Comparison of ENCODE assay signal across 25 cellular contexts in the genomic region with DNA sequence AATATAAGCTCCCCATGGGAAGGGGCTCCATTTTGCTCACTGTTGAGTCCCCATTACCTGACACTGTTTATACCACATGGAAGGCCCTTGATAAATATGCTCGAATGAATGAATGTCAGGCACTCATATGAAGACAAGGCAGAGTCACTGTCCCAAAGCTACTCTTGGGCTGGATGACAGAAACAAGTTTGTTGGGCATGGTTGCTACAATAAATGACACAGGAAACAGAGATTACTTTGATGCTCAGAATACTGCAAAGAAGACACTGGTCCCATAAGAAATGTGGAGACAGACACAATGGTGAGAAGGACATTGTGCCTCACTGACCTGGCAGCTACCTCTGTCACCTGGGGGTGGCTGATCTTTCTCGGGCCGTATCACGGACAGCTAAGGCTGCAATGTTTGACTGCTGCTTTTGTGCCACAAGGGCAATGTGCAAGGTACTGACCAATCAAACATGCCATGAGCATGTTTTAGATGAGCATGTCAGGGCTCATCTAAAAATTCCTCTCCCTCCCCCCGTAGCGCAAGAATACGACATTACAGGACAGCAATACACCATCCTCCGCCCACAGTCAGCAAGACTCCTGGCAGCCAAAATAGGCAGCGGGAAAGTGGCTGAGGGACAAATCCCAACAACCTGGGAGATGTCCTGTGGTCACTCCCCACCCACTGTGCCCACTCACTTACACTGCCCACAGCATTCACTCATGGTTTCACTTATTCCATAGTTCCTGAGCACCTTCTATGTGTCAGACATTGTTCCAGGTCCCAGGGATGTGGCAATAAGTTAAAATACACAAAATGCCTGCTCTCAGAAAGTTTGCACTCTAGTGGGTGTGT. TPM values are rescaled to one million over a fixed set of nuclear protein-coding genes. Genes with fewer than 3 reads are reported as not detected.
DNase-seq lines count a peak whose midpoint lies in the region; ATAC-seq, FAIRE-seq and TF ChIP-seq lines count a peak whose summit lies in the region.
"Had no signal": no experiment of that assay in that cellular context is flagged by ENCODE, and none has a peak within 500 bp of the region (broad histone marks: within the 10 kb centered on the region; RNA-seq: fewer than 3 reads in every experiment).

No MANE protein-coding gene starts in this region.

- H3K4me3 ChIP-seq in mucosa of descending colon: no peak overlapping the region
- H3K4me3 ChIP-seq: dorsolateral prefrontal cortex, hepatocyte had no signal

- no peaks in the 10 kb centered on the region for H3K4me1 ChIP-seq in mucosa of descending colon (ENCODE audit: low read depth)

- no peaks in the 10 kb centered on the region for H3K9me3 Mint-ChIP-seq in activated CD4-positive, alpha-beta T cell treated with anti-CD3 and anti-CD28 coated beads, Interleukin-2, amount 10 ng/mL, durations not matched to agents 24 days and 14 days
- H3K9me3 Mint-ChIP-seq in activated CD8-positive, alpha-beta memory T cell treated with anti-CD3 and anti-CD28 coated beads, Interleukin-2, amount 10 ng/mL, durations not matched to agents 7 days and 5 days (ENCODE audit: low read depth): no peaks in the 10 kb centered on the region
- H3K9me3 Mint-ChIP-seq in osteocyte (ENCODE audit: unreplicated experiment): no peaks in the 10 kb centered on the region

- H3K4me3 Mint-ChIP-seq in activated CD4-positive, alpha-beta T cell treated with anti-CD3 and anti-CD28 coated beads, Interleukin-2, amount 10 ng/mL, durations not matched to agents 24 days and 14 days: no peak overlapping the region
- no peak overlapping the region for H3K4me3 Mint-ChIP-seq in activated CD8-positive, alpha-beta memory T cell treated with anti-CD3 and anti-CD28 coated beads, Interleukin-2, amount 10 ng/mL, durations not matched to agents 7 days and 5 days
- H3K4me3 Mint-ChIP-seq in osteocyte (ENCODE audit: unreplicated experiment): no peak overlapping the region
- H3K4me3 Mint-ChIP-seq: B cell had no signal

- FAIRE-seq in GM12891 (lab: Jason Lieb, UNC): peak; percentile 80
- FAIRE-seq: A204.1 had no signal

- H3K9me3 ChIP-seq in mucosa of descending colon: no peaks in the 10 kb centered on the region
- H3K9me3 ChIP-seq: SK-N-SH, spleen had no signal

- no peak for ATAC-seq in activated CD8-positive, alpha-beta memory T cell treated with anti-CD3 and anti-CD28 coated beads, Interleukin-2, amount 10 ng/mL, durations not matched to agents 7 days and 5 days
- no peak for ATAC-seq in HG02885 (IDR thresholded peaks at IDR 0.05; ENCODE audit: poor library complexity, unreplicated experiment)
- ATAC-seq in mucosa of descending colon: no peak

- peaks cover 63% of the 10 kb centered on the region for H3K4me1 Mint-ChIP-seq in activated CD4-positive, alpha-beta T cell treated with anti-CD3 and anti-CD28 coated beads, Interleukin-2, amount 10 ng/mL, durations not matched to agents 24 days and 14 days
- peaks cover 58% of the 10 kb centered on the region for H3K4me1 Mint-ChIP-seq in activated CD8-positive, alpha-beta memory T cell treated with anti-CD3 and anti-CD28 coated beads, Interleukin-2, amount 10 ng/mL, durations not matched to agents 7 days and 5 days
- H3K4me1 Mint-ChIP-seq in osteocyte (ENCODE audit: unreplicated experiment): peaks cover 24% of the 10 kb centered on the region

- CTCF ChIA-PET in activated CD8-positive, alpha-beta memory T cell treated with anti-CD3 and anti-CD28 coated beads, Interleukin-2, amount 10 ng/mL, durations not matched to agents 7 days and 5 days (lab: Charles Lee): interaction anchor here (0.6 to 1.4 kb wide), 3 partner anchors 9 to 30 kb away, joined by 3 read pairs; no protein-coding TSS in a partner anchor

- no peaks in the 10 kb centered on the region for H3K27me3 Mint-ChIP-seq in activated CD4-positive, alpha-beta T cell treated with anti-CD3 and anti-CD28 coated beads, Interleukin-2, amount 10 ng/mL, durations not matched to agents 24 days and 14 days
- H3K27me3 Mint-ChIP-seq in activated CD8-positive, alpha-beta memory T cell treated with anti-CD3 and anti-CD28 coated beads, Interleukin-2, amount 10 ng/mL, durations not matched to agents 7 days and 5 days: no peaks in the 10 kb centered on the region
- H3K27me3 Mint-ChIP-seq in osteocyte (ENCODE audit: unreplicated experiment): peaks cover 7% of the 10 kb centered on the region
- H3K27me3 Mint-ChIP-seq: B cell had no signal

- TF ChIP-seq CTCF in osteocyte (IDR thresholded peaks at IDR 0.05) (no peak), mucosa of descending colon (IDR thresholded peaks at IDR 0.05) (no peak)

- H3K27ac Mint-ChIP-seq in activated CD4-positive, alpha-beta T cell treated with anti-CD3 and anti-CD28 coated beads, Interleukin-2, amount 10 ng/mL, durations not matched to agents 24 days and 14 days: peak overlapping the region; percentile 8
- peak overlapping the region; percentile 10 for H3K27ac Mint-ChIP-seq in activated CD8-positive, alpha-beta memory T cell treated with anti-CD3 and anti-CD28 coated beads, Interleukin-2, amount 10 ng/mL, durations not matched to agents 7 days and 5 days
- H3K27ac Mint-ChIP-seq in osteocyte (ENCODE audit: unreplicated experiment): no peak overlapping the region
- H3K27ac Mint-ChIP-seq: B cell had no signal

- H3K36me3 Mint-ChIP-seq in activated CD4-positive, alpha-beta T cell treated with anti-CD3 and anti-CD28 coated beads, Interleukin-2, amount 10 ng/mL, durations not matched to agents 24 days and 14 days (ENCODE audit: low read depth): peaks cover 23% of the 10 kb centered on the region
- H3K36me3 Mint-ChIP-seq in activated CD8-positive, alpha-beta memory T cell treated with anti-CD3 and anti-CD28 coated beads, Interleukin-2, amount 10 ng/mL, durations not matched to agents 7 days and 5 days: peaks cover 3% of the 10 kb centered on the region
- H3K36me3 Mint-ChIP-seq in osteocyte (ENCODE audit: unreplicated experiment): no peaks in the 10 kb centered on the region

- H3K36me3 ChIP-seq in mucosa of descending colon (ENCODE audit: low read depth): no peaks in the 10 kb centered on the region
- H3K36me3 ChIP-seq: spleen had no signal

- intact Hi-C loops in activated CD4-positive, alpha-beta T cell treated with anti-CD3 and anti-CD28 coated beads, Interleukin-2, amount 10 ng/mL, durations not matched to agents 24 days and 14 days (cut with micrococcal nuclease): no loop called here
- intact Hi-C loops in mucosa of descending colon (cut with DNase I, micrococcal nuclease): loop anchor here in 1 of 2 donors (5.0 kb wide), 1 partner anchor 85 kb away; no protein-coding TSS in a partner anchor

- DNase-seq in activated CD4-positive, alpha-beta T cell treated with anti-CD3 and anti-CD28 coated beads, Interleukin-2, amount 10 ng/mL, durations not matched to agents 24 days and 14 days: no peak
- DNase-seq in activated CD4-positive, alpha-beta T cell treated with anti-CD3 and anti-CD28 coated beads, Interleukin-2, amount 50 U/mL, for 48 hours: no peak
- DNase-seq in GM12891 (ENCODE audit: insufficient read length, low spot score) (no peak), mesenteric fat pad (ENCODE audit: low spot score) (peak; percentile 53), osteocyte (ENCODE audit: extremely low spot score, unreplicated experiment) (no peak), mucosa of descending colon (no peak)
- no peak for DNase-seq in activated CD8-positive, alpha-beta memory T cell treated with anti-CD3 and anti-CD28 coated beads, Interleukin-2, amount 10 ng/mL, durations not matched to agents 7 days and 5 days
- DNase-seq: activated CD4-positive, alpha-beta T cell treated with anti-CD3 and anti-CD28 coated beads for 1 hour; activated naive CD4-positive, alpha-beta T cell treated with Interleukin-2 at 50 U/mL for 16 hours; activated T-cell treated with anti-CD3 and anti-CD28 coated beads for 4 hours; dorsolateral prefrontal cortex; foreskin fibroblast; H7; NCI-H1105 treated with DMSO at 0.1 percent for 48 hours; NCI-H510A; retina; SK-N-SH; spleen; trophoblast cell had no signal

- no peak for TF ChIP-seq POLR2A in GM12891 (IDR thresholded peaks at IDR 0.05; ENCODE audit: low read depth, low read length)

TF ChIP-seq in GM12891, 5 proteins besides CTCF, POLR2A, EP300 and RAD21:
- TF ChIP-seq TAF1 (IDR thresholded peaks at IDR 0.05; ENCODE audit: low read depth, low read length) (no peak), POU2F2 (IDR thresholded peaks at IDR 0.05; ENCODE audit: low read depth, low read length) (no peak), PAX5 (IDR thresholded peaks at IDR 0.05; ENCODE audit: insufficient read depth, low read length, severe bottlenecking) (no peak)

RNA-seq across cellular contexts. Expression of gene PIK3R6, which starts 5.0 kb away (rescaled TPM):
- 3.7 and 4.5 TPM in 2 replicates for total RNA-seq in activated CD4-positive, alpha-beta T cell treated with anti-CD3 and anti-CD28 coated beads, Interleukin-2, amount 10 ng/mL, durations not matched to agents 24 days and 14 days
- polyA plus RNA-seq in GM12891 (2012; ENCODE audit: low read depth, missing spikeins): 115 TPM
- 1 to 10 TPM; 1.3 to 4.9 TPM for total RNA-seq in activated CD8-positive, alpha-beta memory T cell treated with anti-CD3 and anti-CD28 coated beads, Interleukin-2, amount 10 ng/mL, durations not matched to agents 7 days and 5 days
- total RNA-seq in mesenteric fat pad (1.6 TPM), osteocyte (not detected in 2 replicates), mucosa of descending colon (1 to 10 TPM in 2 of 3 donors, under 1 TPM in 1; 0.32 to 1.9 (median 1.7) TPM)
- total RNA-seq: epithelial cell of proximal tubule, LHCN-M2 had no signal
